Comparison of ENCODE assay signal across 8 cellular contexts in the genomic region with DNA sequence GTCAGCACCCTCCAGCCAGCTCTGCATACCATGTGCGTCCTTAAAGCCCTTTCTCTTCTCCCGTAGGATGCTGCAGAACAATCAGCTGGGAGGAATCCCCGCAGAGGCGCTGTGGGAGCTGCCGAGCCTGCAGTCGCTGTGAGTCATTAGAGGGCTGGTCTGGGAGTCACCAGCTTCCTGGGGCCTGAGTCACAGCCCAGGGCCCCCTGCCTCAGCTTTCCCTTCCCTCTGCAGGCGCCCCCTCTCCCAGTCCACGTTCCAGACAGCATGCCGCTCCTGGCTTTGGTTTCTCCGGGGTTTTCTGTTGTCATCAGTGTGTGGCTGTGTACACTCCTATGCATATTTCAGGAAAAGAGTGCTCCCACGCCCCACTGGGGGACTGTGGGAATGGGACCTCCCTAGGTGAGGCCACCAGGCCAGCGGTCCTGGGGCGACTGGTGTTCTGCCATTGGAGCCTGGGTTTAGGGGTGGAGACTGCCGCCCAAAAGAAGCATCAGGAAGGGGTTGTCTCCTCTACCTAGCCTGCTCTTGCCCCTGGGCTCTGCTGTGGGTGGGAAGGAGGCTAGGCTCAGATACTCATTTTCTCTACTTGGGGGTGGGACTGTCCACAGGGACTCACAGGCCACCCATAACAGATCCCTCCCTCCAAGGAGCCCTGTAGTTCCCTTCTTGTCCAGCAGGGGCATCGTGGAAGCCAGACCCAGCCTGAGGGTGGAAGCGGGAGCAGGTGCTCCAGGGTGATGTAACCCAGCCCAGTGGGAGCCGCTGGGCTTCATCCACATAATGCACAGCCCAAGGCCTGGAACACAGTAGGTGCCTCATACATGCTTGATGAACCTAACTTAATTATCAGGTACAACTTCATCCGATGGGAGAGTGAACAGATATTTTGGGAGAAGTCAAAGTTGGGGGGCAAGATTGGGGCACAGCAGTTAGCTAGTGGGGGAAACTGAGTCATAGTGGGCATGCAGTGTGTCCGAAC. TPM values are rescaled to one million over a fixed set of nuclear protein-coding genes. Genes with fewer than 3 reads are reported as not detected.
DNase-seq lines count a peak whose midpoint lies in the region; ATAC-seq and TF ChIP-seq lines count a peak whose summit lies in the region.

No MANE protein-coding gene starts in this region.

- no peak overlapping the region for H3K9ac ChIP-seq in Loucy (ENCODE audit: low read depth, low read length, poor library complexity, severe bottlenecking)

- no peaks in the 10 kb centered on the region for H3F3A ChIP-seq in Loucy (ENCODE audit: low read depth)

- H4K20me1 ChIP-seq in Loucy (ENCODE audit: insufficient read depth, low read length, poor library complexity, severe bottlenecking): no peaks in the 10 kb centered on the region

- DNase-seq in NCI-H748 (lab: John Stamatoyannopoulos, UW; ENCODE audit: unreplicated experiment): peak; percentile 56
- DNase-seq in NCI-H748 treated with DMSO at 0.1 percent for 48 hours (lab: John Stamatoyannopoulos, UW): no peak
- DNase-seq in SK-N-DZ (ENCODE audit: low spot score): peak; percentile 75
- DNase-seq in activated naive CD4-positive, alpha-beta T cell (lab: John Stamatoyannopoulos, UW): peak; percentile 22 to 46 (median 40)
- DNase-seq in Right ventricle myocardium superior: peak; percentile 54
- DNase-seq in putamen (ENCODE audit: low spot score): peak; percentile 43
- no peak for DNase-seq in KG1 (lab: John Stamatoyannopoulos, UW)

- peak; percentile 96 for TF ChIP-seq CTCF in Loucy (conservative IDR thresholded peaks at IDR 0.05; ENCODE audit: low read length)

- intact Hi-C loops in Right ventricle myocardium superior (cut with DNase I): no loop called here

- H3K9me2 ChIP-seq in Loucy (replicated peaks; ENCODE audit: low read depth, low read length): no peaks in the 10 kb centered on the region

- no peak overlapping the region for H3K4me3 ChIP-seq in Loucy (ENCODE audit: low read length, poor library complexity, severe bottlenecking)

- H3K79me2 ChIP-seq in Loucy (ENCODE audit: insufficient read depth, low read length): no peaks in the 10 kb centered on the region

- H2AFZ ChIP-seq in Loucy (ENCODE audit: low read length): 0 out of 2 replicates have a peak overlapping the region, but pooled peaks have one; percentile 31

- H3K9me3 ChIP-seq in Loucy (ENCODE audit: insufficient read depth, low read depth, low read length): no peaks in the 10 kb centered on the region

- ATAC-seq in Right ventricle myocardium superior (ENCODE audit: poor library complexity): peak; percentile 78

- no peak overlapping the region for H3K4me2 ChIP-seq in Loucy (ENCODE audit: low read depth, low read length, poor library complexity, severe bottlenecking)

- no peaks in the 10 kb centered on the region for H3K27me3 ChIP-seq in Loucy (ENCODE audit: insufficient read depth, low read length, poor library complexity, severe bottlenecking)

- no peaks in the 10 kb centered on the region for H3K36me3 ChIP-seq in Loucy (ENCODE audit: insufficient read depth, low read length)

- H3K4me1 ChIP-seq in Loucy (ENCODE audit: insufficient read depth, low read length, poor library complexity, severe bottlenecking): no peaks in the 10 kb centered on the region

RNA-seq across cellular contexts. Expression of a gene that starts 42.5 kb away (rescaled TPM):
- polyA plus RNA-seq in SK-N-DZ (2014; cell fraction: cytosol; rRNA removed): not detected in 2 replicates
- polyA plus RNA-seq in SK-N-DZ (2014; cell fraction: nucleus; rRNA removed): not detected in 2 replicates
- 3.9 TPM for total RNA-seq in Right ventricle myocardium superior

Comparison
In these comparisons a context has a peak if more than half of its experiments do, and no peak if none do; other contexts are left out.
1. DNase-seq: peak in NCI-H748 (single experiment), SK-N-DZ (single experiment), activated naive CD4-positive, alpha-beta T cell (4 of 4), Right ventricle myocardium superior (single experiment) and putamen (single experiment); none in NCI-H748 treated with DMSO at 0.1 percent for 48 hours (single experiment) and KG1 (single experiment).